20 cellular contexts compared by ENCODE assay signal in genomic region chr13:28513745-28514144, GRCh38. TPM values are rescaled to one million over a fixed set of nuclear protein-coding genes. Genes with fewer than 3 reads are reported as not detected.
DNase-seq lines count a peak whose midpoint lies in the region; ATAC-seq and TF ChIP-seq lines count a peak whose summit lies in the region.
"Had no signal": no experiment of that assay in that cellular context is flagged by ENCODE, and none has a peak within 500 bp of the region (broad histone marks: within the 10 kb centered on the region; RNA-seq: fewer than 3 reads in every experiment).

No MANE protein-coding gene starts in this region.

- H3K4me3 ChIP-seq in GM23338 = no peak overlapping the region
- no peak overlapping the region for H3K4me3 ChIP-seq in LNCaP clone FGC (ENCODE audit: low read depth, low read length)
- H3K4me3 ChIP-seq: BLaER1, GM12878 had no signal

- no peaks in the 10 kb centered on the region for H3K4me1 Mint-ChIP-seq in stimulated activated naive CD8-positive, alpha-beta T cell treated with anti-CD3 and anti-CD28 coated beads, Interleukin-15, Interleukin-2, amounts not matched to agents 100 ng/mL and 50 ng/mL, for 24 hours (ENCODE audit: low read depth)
- H3K4me1 Mint-ChIP-seq in GM23338 (peaks cover 8% of the 10 kb centered on the region), endothelial cell (ENCODE audit: unreplicated experiment) (peaks cover 6% of the 10 kb centered on the region)
- H3K4me1 Mint-ChIP-seq in naive thymus-derived CD8-positive, alpha-beta T cell = no peaks in the 10 kb centered on the region

- no peak overlapping the region for H2AFZ ChIP-seq in GM23338

- H3K36me3 ChIP-seq in GM23338 (ENCODE audit: insufficient read depth) = no peaks in the 10 kb centered on the region
- H3K36me3 ChIP-seq: BE2C, BLaER1 had no signal

- H3K27ac Mint-ChIP-seq in stimulated activated naive CD8-positive, alpha-beta T cell treated with anti-CD3 and anti-CD28 coated beads, Interleukin-15, Interleukin-2, amounts not matched to agents 100 ng/mL and 50 ng/mL, for 24 hours = peak overlapping the region; percentile 38
- H3K27ac Mint-ChIP-seq in GM23338 = no peak overlapping the region; the same call in 1 of the 2 replicates
- peak overlapping the region; percentile 2 for H3K27ac Mint-ChIP-seq in endothelial cell (ENCODE audit: unreplicated experiment)
- H3K27ac Mint-ChIP-seq in naive thymus-derived CD8-positive, alpha-beta T cell = peak overlapping the region in 1 of 10 donors; percentile 26
- H3K27ac Mint-ChIP-seq: CD4-positive, alpha-beta T cell; CD8-positive, alpha-beta T cell had no signal

- TF ChIP-seq CTCF in GM23338 (conservative IDR thresholded peaks at IDR 0.05; ENCODE audit: low read depth in 2 of 2) (no peak), LNCaP clone FGC (IDR thresholded peaks at IDR 0.05; ENCODE audit: control insufficient read depth, extremely low read depth, insufficient read depth) (no peak), endothelial cell (IDR thresholded peaks at IDR 0.05; ENCODE audit: unreplicated experiment) (no peak)

- no peaks in the 10 kb centered on the region for H3K79me2 ChIP-seq in GM23338 (replicated peaks; ENCODE audit: insufficient read depth)

- ATAC-seq in stimulated activated naive CD8-positive, alpha-beta T cell treated with anti-CD3 and anti-CD28 coated beads, Interleukin-15, Interleukin-2, amounts not matched to agents 100 U/mL and 50 U/mL, for 24 hours = no peak
- ATAC-seq in GM23338 = no peak
- no peak for ATAC-seq in naive thymus-derived CD8-positive, alpha-beta T cell
- no peak for ATAC-seq in GM21515 (IDR thresholded peaks at IDR 0.05; ENCODE audit: unreplicated experiment)
- ATAC-seq: CD8-positive, alpha-beta T cell; GM12878 had no signal

- no peak for DNase-seq in stimulated activated naive CD8-positive, alpha-beta T cell treated with anti-CD3 and anti-CD28 coated beads, Interleukin-15, Interleukin-2, amounts not matched to agents 100 U/mL and 50 U/mL, for 24 hours
- DNase-seq in GM23338 (ENCODE audit: low spot score) (no peak), LNCaP clone FGC (ENCODE audit: low read depth) (peak; percentile 35), endothelial cell (ENCODE audit: low spot score) (no peak), NCI-H1417 treated with DMSO at 0.1 percent for 48 hours (lab: John Stamatoyannopoulos, UW) (no peak)
- no peak for DNase-seq in naive thymus-derived CD8-positive, alpha-beta T cell
- DNase-seq: 8988T; ACHN; BE2C; C1 segment of cervical spinal cord; Caco-2; Calu3; CD4-positive, alpha-beta T cell; CD8-positive, alpha-beta T cell; DMS79 treated with DMSO at 0.1 percent for 48 hours; GF-D8 had no signal

- no peak overlapping the region for H3K4me3 Mint-ChIP-seq in stimulated activated naive CD8-positive, alpha-beta T cell treated with anti-CD3 and anti-CD28 coated beads, Interleukin-15, Interleukin-2, amounts not matched to agents 100 ng/mL and 50 ng/mL, for 24 hours
- H3K4me3 Mint-ChIP-seq in GM23338 (no peak overlapping the region), endothelial cell (ENCODE audit: unreplicated experiment) (no peak overlapping the region)
- no peak overlapping the region for H3K4me3 Mint-ChIP-seq in naive thymus-derived CD8-positive, alpha-beta T cell
- H3K4me3 Mint-ChIP-seq: CD4-positive, alpha-beta T cell; CD8-positive, alpha-beta T cell had no signal

- H3K27me3 ChIP-seq in GM23338 (ENCODE audit: insufficient read depth) = no peaks in the 10 kb centered on the region
- H3K27me3 ChIP-seq: BLaER1 had no signal

- H3K4me1 ChIP-seq in GM23338 (ENCODE audit: insufficient read depth) = no peaks in the 10 kb centered on the region
- H3K4me1 ChIP-seq: BE2C, BLaER1, Caco-2 had no signal

- H3K27me3 Mint-ChIP-seq in stimulated activated naive CD8-positive, alpha-beta T cell treated with anti-CD3 and anti-CD28 coated beads, Interleukin-15, Interleukin-2, amounts not matched to agents 100 ng/mL and 50 ng/mL, for 24 hours = peaks cover 12% of the 10 kb centered on the region
- H3K27me3 Mint-ChIP-seq in GM23338 (ENCODE audit: insufficient read depth, low read depth, poor library complexity) = peaks cover 2% of the 10 kb centered on the region
- no peaks in the 10 kb centered on the region for H3K27me3 Mint-ChIP-seq in endothelial cell (ENCODE audit: unreplicated experiment)
- peaks cover 4 to 22% (median 9%) of the 10 kb centered on the region in 5 donors for H3K27me3 Mint-ChIP-seq in naive thymus-derived CD8-positive, alpha-beta T cell

- 0 out of 2 replicates have a peak overlapping the region, but pooled peaks have one; percentile 6 for H3K4me2 ChIP-seq in GM23338
- H3K4me2 ChIP-seq: BLaER1 had no signal

- H4K20me1 ChIP-seq in GM23338 (replicated peaks; ENCODE audit: insufficient read depth) = no peaks in the 10 kb centered on the region
- H4K20me1 ChIP-seq: BLaER1 had no signal

- H3K27ac ChIP-seq in GM23338 (ENCODE audit: low read depth) = no peak overlapping the region
- H3K27ac ChIP-seq: BLaER1 had no signal

- no peaks in the 10 kb centered on the region for H3K36me3 Mint-ChIP-seq in stimulated activated naive CD8-positive, alpha-beta T cell treated with anti-CD3 and anti-CD28 coated beads, Interleukin-15, Interleukin-2, amounts not matched to agents 100 ng/mL and 50 ng/mL, for 24 hours (ENCODE audit: low read depth)
- H3K36me3 Mint-ChIP-seq in GM23338 (ENCODE audit: low read depth) (no peaks in the 10 kb centered on the region), endothelial cell (ENCODE audit: low read depth, unreplicated experiment) (no peaks in the 10 kb centered on the region)
- H3K36me3 Mint-ChIP-seq in naive thymus-derived CD8-positive, alpha-beta T cell = no peaks in the 10 kb centered on the region
- H3K36me3 Mint-ChIP-seq: CD8-positive, alpha-beta T cell had no signal

- H3K9me3 Mint-ChIP-seq in stimulated activated naive CD8-positive, alpha-beta T cell treated with anti-CD3 and anti-CD28 coated beads, Interleukin-15, Interleukin-2, amounts not matched to agents 100 ng/mL and 50 ng/mL, for 24 hours = no peaks in the 10 kb centered on the region
- H3K9me3 Mint-ChIP-seq in GM23338 (no peaks in the 10 kb centered on the region), endothelial cell (ENCODE audit: unreplicated experiment) (no peaks in the 10 kb centered on the region)
- peaks cover 0 to 2% (median 0%) of the 10 kb centered on the region in 9 donors for H3K9me3 Mint-ChIP-seq in naive thymus-derived CD8-positive, alpha-beta T cell
- H3K9me3 Mint-ChIP-seq: CD4-positive, alpha-beta T cell; CD8-positive, alpha-beta T cell had no signal

- POLR2A ChIA-PET in naive thymus-derived CD8-positive, alpha-beta T cell (lab: Charles Lee) = no interaction called here

- H3F3A ChIP-seq in GM23338 (replicated peaks; ENCODE audit: low read depth) = no peaks in the 10 kb centered on the region

- 0 out of 2 replicates have a peak, but pooled peaks cover 3% of the 10 kb centered on the region for H3K9me2 ChIP-seq in GM23338 (ENCODE audit: insufficient read depth)

TF ChIP-seq in GM23338, 12 proteins besides CTCF, POLR2A, EP300 and RAD21:
- TF ChIP-seq EZH2phosphoT487 (IDR thresholded peaks at IDR 0.05; ENCODE audit: unreplicated experiment) (no peak), JUNB (IDR thresholded peaks at IDR 0.05; ENCODE audit: unreplicated experiment) (no peak), REST (IDR thresholded peaks at IDR 0.05; ENCODE audit: unreplicated experiment) (no peak), ZNF331 (CRISPR knock-in tag; IDR thresholded peaks at IDR 0.05; ENCODE audit: low read depth) (no peak), NANOG (IDR thresholded peaks at IDR 0.05; ENCODE audit: borderline replicate concordance) (no peak), CREB1 (CRISPR knock-in tag; IDR thresholded peaks at IDR 0.05; ENCODE audit: low read depth) (no peak), EZH2 (IDR thresholded peaks at IDR 0.05; ENCODE audit: low read depth, unreplicated experiment) (no peak), POLR2AphosphoS5 (IDR thresholded peaks at IDR 0.05; ENCODE audit: low read depth) (no peak), ZNF114 (CRISPR knock-in tag; IDR thresholded peaks at IDR 0.05) (no peak)

RNA-seq across cellular contexts. Expression of gene FLT1, which starts 18.8 kb away (rescaled TPM):
- 112 and 116 TPM in 2 replicates for total RNA-seq in GM23338 (2014; rRNA removed; shearing (Covaris generic))
- polyA plus RNA-seq in GM23338 (2016; fragmentation: Nextera tagmentation; extraction: Ambion mirVana) = 22.3 and 26.8 TPM in 2 replicates
- total RNA-seq in endothelial cell (ENCODE audit: unreplicated experiment) = 759 TPM
- 1 to 10 TPM; 1.3 TPM for total RNA-seq in naive thymus-derived CD8-positive, alpha-beta T cell
- 1 to 10 TPM in 2 of 3 donors, under 1 TPM in 1; 0.97 to 2.4 (median 2.0) TPM for polyA plus RNA-seq in naive thymus-derived CD8-positive, alpha-beta T cell
- total RNA-seq: Calu3 had no signal

Comparison
In these comparisons a context has a peak if more than half of its experiments do, and no peak if none do; other contexts are left out.
1. RNA of gene FLT1, which starts 18.8 kb away (total RNA-seq): 759 TPM in endothelial cell (single experiment) and 112 to 116 TPM in GM23338; 1.3 TPM in naive thymus-derived CD8-positive, alpha-beta T cell; every median in the first group is over 10 times any median in the second.